Comparison of ENCODE assay signal across 41 cellular contexts in the genomic region with DNA sequence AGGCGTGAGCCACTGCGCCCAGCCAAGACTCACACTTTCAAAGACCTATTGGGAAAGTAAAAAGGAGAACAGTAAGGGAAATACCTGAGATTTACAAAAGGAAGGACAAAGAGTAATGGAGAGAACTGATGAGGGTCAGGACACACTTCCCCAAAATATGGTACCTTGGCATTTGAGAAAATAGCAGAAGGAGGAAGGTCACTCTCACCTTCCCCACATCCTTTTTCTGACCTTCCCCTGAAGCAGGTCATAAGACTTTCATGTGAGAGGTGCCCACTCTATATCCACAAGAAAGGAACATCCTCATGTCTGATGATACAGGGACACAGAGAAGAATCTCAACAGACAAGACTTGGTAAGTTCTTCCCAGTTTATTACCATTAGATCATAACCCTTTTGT.
"Had no signal": no experiment of that assay in that cellular context is flagged by ENCODE, and none has a peak within 500 bp of the region (broad histone marks: within the 10 kb centered on the region; RNA-seq: fewer than 3 reads in every experiment).

No MANE protein-coding gene starts in this region.

- H3K9me3 Mint-ChIP-seq: activated naive CD4-positive, alpha-beta T cell treated with anti-CD3 and anti-CD28 coated beads, Interleukin-2, amount 50 U/mL, for 24 hours; activated T-helper 1 cell treated with anti-CD3 and anti-CD28 coated beads, Interleukin-12 subunit alpha, Interleukin-12 subunit beta, Interleukin-2, Interleukin-4 antibody, amounts not matched to agents 30 ng/mL and 10 ng/mL and 1 ng/mL, durations not matched to agents 14 hours and 24 hours and 36 hours; activated T-helper 2 cell treated with anti-CD3 and anti-CD28 coated beads, Interferon-gamma antibody, Interleukin-2, Interleukin-4, amounts not matched to agents 10 μg/mL and 5 μg/mL and 100 μg/mL, durations not matched to agents 14 hours and 24 hours and 36 hours had no signal

- H3K27ac ChIP-seq: adrenal gland, ascending aorta, body of pancreas, brain microvascular endothelial cell, breast epithelium, cardiac muscle cell had no signal

- H3K27me3 ChIP-seq: adrenal gland, ascending aorta, body of pancreas, brain microvascular endothelial cell, breast epithelium, cardiac muscle cell had no signal

- H3K27me3 Mint-ChIP-seq: activated naive CD4-positive, alpha-beta T cell treated with anti-CD3 and anti-CD28 coated beads, Interleukin-2, amount 10 ng/mL, durations not matched to agents 7 days and 5 days; activated naive CD4-positive, alpha-beta T cell treated with anti-CD3 and anti-CD28 coated beads, Interleukin-2, amount 50 U/mL, for 24 hours; activated naive CD8-positive, alpha-beta T cell; activated naive CD8-positive, alpha-beta T cell treated with anti-CD3 and anti-CD28 coated beads for 36 hours; activated naive CD8-positive, alpha-beta T cell treated with anti-CD3 and anti-CD28 coated beads, Interleukin-2, amount 10 ng/mL, durations not matched to agents 7 days and 5 days; activated naive CD8-positive, alpha-beta T cell treated with anti-CD3 and anti-CD28 coated beads, Interleukin-2, amount 50 U/mL, for 24 hours; activated T-cell treated with anti-CD3 and anti-CD28 coated beads, Interleukin-2, amount 50 U/mL, for 24 hours; activated T-helper 17 cell treated with anti-CD3 and anti-CD28 coated beads, Interleukin-2, amount 50 U/mL, for 72 hours; central memory CD8-positive, alpha-beta T cell had no signal

- H3K4me1 ChIP-seq: adrenal gland, ascending aorta, body of pancreas, breast epithelium had no signal

- DNase-seq: activated effector memory CD4-positive, alpha-beta T cell treated with anti-CD3 and anti-CD28 coated beads, Interleukin-2, amount 50 U/mL, for 16 hours; activated effector memory CD4-positive, alpha-beta T cell treated with Interleukin-2 at 50 U/mL for 16 hours; activated gamma-delta T cell; activated gamma-delta T cell treated with Interleukin-2 at 50 U/mL for 16 hours; activated naive CD4-positive, alpha-beta T cell; activated naive CD4-positive, alpha-beta T cell treated with anti-CD3 and anti-CD28 coated beads for 36 hours; activated naive CD4-positive, alpha-beta T cell treated with anti-CD3 and anti-CD28 coated beads, Interleukin-2, amount 10 ng/mL, durations not matched to agents 7 days and 5 days; activated naive CD4-positive, alpha-beta T cell treated with anti-CD3 and anti-CD28 coated beads, Interleukin-2, amount 50 U/mL, for 16 hours; activated naive CD4-positive, alpha-beta T cell treated with Interleukin-2 at 50 U/mL for 16 hours; activated naive CD8-positive, alpha-beta T cell treated with anti-CD3 and anti-CD28 coated beads for 36 hours; activated naive CD8-positive, alpha-beta T cell treated with anti-CD3 and anti-CD28 coated beads, Interleukin-2, amount 10 ng/mL, durations not matched to agents 7 days and 5 days; activated naive CD8-positive, alpha-beta T cell treated with anti-CD3 and anti-CD28 coated beads, Interleukin-2, amount 50 U/mL, for 24 hours; activated T-cell treated with anti-CD3 and anti-CD28 coated beads for 4 hours; activated T-cell treated with anti-CD3 and anti-CD28 coated beads, Interleukin-2, amount 50 U/mL, for 1 hour; activated T-cell treated with anti-CD3 and anti-CD28 coated beads, Interleukin-2, amount 50 U/mL, for 24 hours; activated T-cell treated with anti-CD3 and anti-CD28 coated beads, Interleukin-2, amount 50 U/mL, for 4 hours; activated T-cell treated with anti-CD3 and anti-CD28 coated beads, Interleukin-2, amount 50 U/mL, for 48 hours; activated T-cell treated with anti-CD3 and anti-CD28 coated beads, Interleukin-2, amount 50 U/mL, for 72 hours; adrenal gland; amniotic stem cell; amygdala; anterior cingulate cortex; aorta; body of pancreas; brain microvascular endothelial cell; caudate nucleus; central memory CD4-positive, alpha-beta T cell; cerebellar nuclear complex had no signal

- H3K36me3 Mint-ChIP-seq: activated naive CD8-positive, alpha-beta T cell treated with anti-CD3 and anti-CD28 coated beads, Interleukin-2, amount 10 ng/mL, durations not matched to agents 7 days and 5 days had no signal

- FAIRE-seq: astrocyte, bronchial epithelial cell had no signal

- ATAC-seq: activated naive CD4-positive, alpha-beta T cell treated with anti-CD3 and anti-CD28 coated beads, Interleukin-2, amount 50 U/mL, for 72 hours; activated naive CD8-positive, alpha-beta T cell treated with anti-CD3 and anti-CD28 coated beads, Interleukin-2, amount 50 U/mL, for 24 hours; activated T-cell treated with anti-CD3 and anti-CD28 coated beads, Interleukin-2, amount 50 U/mL, for 4 hours; activated T-cell treated with anti-CD3 and anti-CD28 coated beads, Interleukin-2, amount 50 U/mL, for 72 hours; activated T-helper 17 cell treated with anti-CD3 and anti-CD28 coated beads, Interleukin-2, amount 50 U/mL, for 72 hours; body of pancreas had no signal

- H3K27ac Mint-ChIP-seq: activated naive CD4-positive, alpha-beta T cell treated with anti-CD3 and anti-CD28 coated beads for 36 hours; activated naive CD4-positive, alpha-beta T cell treated with anti-CD3 and anti-CD28 coated beads, Interleukin-2, amount 10 ng/mL, durations not matched to agents 7 days and 5 days; activated naive CD4-positive, alpha-beta T cell treated with anti-CD3 and anti-CD28 coated beads, Interleukin-2, amount 50 U/mL, for 24 hours; activated naive CD4-positive, alpha-beta T cell treated with anti-CD3 and anti-CD28 coated beads, Interleukin-2, amount 50 U/mL, for 72 hours; activated naive CD8-positive, alpha-beta T cell; activated naive CD8-positive, alpha-beta T cell treated with anti-CD3 and anti-CD28 coated beads for 36 hours; activated naive CD8-positive, alpha-beta T cell treated with anti-CD3 and anti-CD28 coated beads, Interleukin-2, amount 10 ng/mL, durations not matched to agents 7 days and 5 days; activated naive CD8-positive, alpha-beta T cell treated with anti-CD3 and anti-CD28 coated beads, Interleukin-2, amount 50 U/mL, for 24 hours; activated T-cell treated with anti-CD3 and anti-CD28 coated beads, Interleukin-2, amount 50 U/mL, for 24 hours; activated T-cell treated with anti-CD3 and anti-CD28 coated beads, Interleukin-2, amount 50 U/mL, for 72 hours; activated T-helper 1 cell treated with anti-CD3 and anti-CD28 coated beads, Interleukin-12 subunit alpha, Interleukin-12 subunit beta, Interleukin-2, Interleukin-4 antibody, amounts not matched to agents 30 ng/mL and 10 ng/mL and 1 ng/mL, durations not matched to agents 14 hours and 24 hours and 36 hours; activated T-helper 17 cell treated with anti-CD3 and anti-CD28 coated beads, Interleukin-2, amount 50 U/mL, for 72 hours; activated T-helper 2 cell treated with anti-CD3 and anti-CD28 coated beads, Interferon-gamma antibody, Interleukin-2, Interleukin-4, amounts not matched to agents 10 μg/mL and 5 μg/mL and 100 μg/mL, durations not matched to agents 14 hours and 24 hours and 36 hours; brain had no signal

- H3K4me3 Mint-ChIP-seq: activated naive CD4-positive, alpha-beta T cell treated with anti-CD3 and anti-CD28 coated beads for 36 hours; activated naive CD4-positive, alpha-beta T cell treated with anti-CD3 and anti-CD28 coated beads, Interleukin-2, amount 10 ng/mL, durations not matched to agents 7 days and 5 days; activated naive CD4-positive, alpha-beta T cell treated with anti-CD3 and anti-CD28 coated beads, Interleukin-2, amount 50 U/mL, for 24 hours; activated naive CD8-positive, alpha-beta T cell; activated naive CD8-positive, alpha-beta T cell treated with anti-CD3 and anti-CD28 coated beads for 36 hours; activated naive CD8-positive, alpha-beta T cell treated with anti-CD3 and anti-CD28 coated beads, Interleukin-2, amount 10 ng/mL, durations not matched to agents 7 days and 5 days; activated naive CD8-positive, alpha-beta T cell treated with anti-CD3 and anti-CD28 coated beads, Interleukin-2, amount 50 U/mL, for 24 hours; activated T-cell treated with anti-CD3 and anti-CD28 coated beads, Interleukin-2, amount 50 U/mL, for 24 hours; activated T-cell treated with anti-CD3 and anti-CD28 coated beads, Interleukin-2, amount 50 U/mL, for 4 hours; activated T-cell treated with anti-CD3 and anti-CD28 coated beads, Interleukin-2, amount 50 U/mL, for 72 hours; activated T-helper 1 cell treated with anti-CD3 and anti-CD28 coated beads, Interleukin-12 subunit alpha, Interleukin-12 subunit beta, Interleukin-2, Interleukin-4 antibody, amounts not matched to agents 30 ng/mL and 10 ng/mL and 1 ng/mL, durations not matched to agents 14 hours and 24 hours and 36 hours; activated T-helper 17 cell treated with anti-CD3 and anti-CD28 coated beads, Interleukin-2, amount 50 U/mL, for 72 hours; brain; central memory CD8-positive, alpha-beta T cell had no signal

- H3K4me3 ChIP-seq: adrenal gland, ascending aorta, body of pancreas, breast epithelium, cardiac muscle cell had no signal

- H3K9me3 ChIP-seq: adrenal gland, body of pancreas had no signal

- H3K4me1 Mint-ChIP-seq: activated naive CD4-positive, alpha-beta T cell treated with anti-CD3 and anti-CD28 coated beads, Interleukin-2, amount 10 ng/mL, durations not matched to agents 7 days and 5 days; activated naive CD4-positive, alpha-beta T cell treated with anti-CD3 and anti-CD28 coated beads, Interleukin-2, amount 50 U/mL, for 24 hours; activated naive CD8-positive, alpha-beta T cell treated with anti-CD3 and anti-CD28 coated beads for 36 hours; activated naive CD8-positive, alpha-beta T cell treated with anti-CD3 and anti-CD28 coated beads, Interleukin-2, amount 10 ng/mL, durations not matched to agents 7 days and 5 days; activated naive CD8-positive, alpha-beta T cell treated with anti-CD3 and anti-CD28 coated beads, Interleukin-2, amount 50 U/mL, for 24 hours; activated T-helper 17 cell treated with anti-CD3 and anti-CD28 coated beads, Interleukin-2, amount 50 U/mL, for 72 hours; central memory CD8-positive, alpha-beta T cell had no signal

- H3K36me3 ChIP-seq: adrenal gland, ascending aorta, brain microvascular endothelial cell, breast epithelium, cardiac muscle cell had no signal
